ENCODE assay signal across 1 cellular context in the genomic region with DNA sequence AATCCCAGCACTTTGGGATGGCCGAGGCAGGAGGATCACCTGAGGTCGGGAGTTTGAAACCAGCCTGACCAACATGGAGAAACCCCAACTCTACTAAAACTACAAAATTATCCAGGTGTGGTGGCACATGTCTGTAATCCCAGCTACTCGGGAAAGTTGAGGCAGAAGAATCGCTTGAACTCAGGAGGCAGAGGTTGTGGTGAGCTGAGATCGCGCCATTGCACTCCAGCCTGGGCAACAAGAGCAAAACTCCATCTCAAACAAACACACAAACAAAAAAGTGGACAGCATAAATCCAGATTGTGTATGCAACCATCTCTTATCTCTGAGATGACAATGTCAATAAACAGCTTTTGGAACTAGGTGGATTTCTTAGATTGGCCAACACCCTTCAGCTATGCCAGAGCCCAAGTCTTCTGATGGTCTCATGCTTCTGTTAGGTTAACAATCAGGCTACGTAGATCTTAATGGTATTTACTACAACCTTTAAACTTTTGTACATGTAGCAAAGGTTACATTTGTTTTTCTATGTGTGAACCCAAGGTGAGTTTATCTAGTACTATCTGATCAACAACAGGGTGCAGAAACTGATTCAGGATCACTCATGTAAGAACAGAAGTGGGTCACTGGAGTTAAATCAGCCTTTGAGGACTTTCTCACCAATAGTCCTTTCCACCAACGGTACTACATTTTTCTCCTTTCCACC.
TF ChIP-seq lines count a peak whose summit lies in the region.

No MANE protein-coding gene starts in this region.

TF ChIP-seq in HepG2, 621 proteins besides CTCF, POLR2A, EP300 and RAD21 (continued from another document and continues in another):
- TF ChIP-seq, protein P1, sequence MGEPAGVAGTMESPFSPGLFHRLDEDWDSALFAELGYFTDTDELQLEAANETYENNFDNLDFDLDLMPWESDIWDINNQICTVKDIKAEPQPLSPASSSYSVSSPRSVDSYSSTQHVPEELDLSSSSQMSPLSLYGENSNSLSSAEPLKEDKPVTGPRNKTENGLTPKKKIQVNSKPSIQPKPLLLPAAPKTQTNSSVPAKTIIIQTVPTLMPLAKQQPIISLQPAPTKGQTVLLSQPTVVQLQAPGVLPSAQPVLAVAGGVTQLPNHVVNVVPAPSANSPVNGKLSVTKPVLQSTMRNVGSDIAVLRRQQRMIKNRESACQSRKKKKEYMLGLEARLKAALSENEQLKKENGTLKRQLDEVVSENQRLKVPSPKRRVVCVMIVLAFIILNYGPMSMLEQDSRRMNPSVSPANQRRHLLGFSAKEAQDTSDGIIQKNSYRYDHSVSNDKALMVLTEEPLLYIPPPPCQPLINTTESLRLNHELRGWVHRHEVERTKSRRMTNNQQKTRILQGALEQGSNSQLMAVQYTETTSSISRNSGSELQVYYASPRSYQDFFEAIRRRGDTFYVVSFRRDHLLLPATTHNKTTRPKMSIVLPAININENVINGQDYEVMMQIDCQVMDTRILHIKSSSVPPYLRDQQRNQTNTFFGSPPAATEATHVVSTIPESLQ (CRISPR knock-in tag; conservative IDR thresholded peaks at IDR 0.05): no peak
- TF ChIP-seq, protein P2, sequence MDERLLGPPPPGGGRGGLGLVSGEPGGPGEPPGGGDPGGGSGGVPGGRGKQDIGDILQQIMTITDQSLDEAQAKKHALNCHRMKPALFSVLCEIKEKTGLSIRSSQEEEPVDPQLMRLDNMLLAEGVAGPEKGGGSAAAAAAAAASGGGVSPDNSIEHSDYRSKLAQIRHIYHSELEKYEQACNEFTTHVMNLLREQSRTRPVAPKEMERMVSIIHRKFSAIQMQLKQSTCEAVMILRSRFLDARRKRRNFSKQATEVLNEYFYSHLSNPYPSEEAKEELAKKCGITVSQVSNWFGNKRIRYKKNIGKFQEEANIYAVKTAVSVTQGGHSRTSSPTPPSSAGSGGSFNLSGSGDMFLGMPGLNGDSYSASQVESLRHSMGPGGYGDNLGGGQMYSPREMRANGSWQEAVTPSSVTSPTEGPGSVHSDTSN (CRISPR knock-in tag; IDR thresholded peaks at IDR 0.05): no peak
- TF ChIP-seq NR1H2 (CRISPR knock-in tag; IDR thresholded peaks at IDR 0.05; ENCODE audit: borderline replicate concordance, low read depth) (no peak), ZNF207 (IDR thresholded peaks at IDR 0.05; ENCODE audit: borderline replicate concordance) (no peak), ZNF674 (CRISPR knock-in tag; IDR thresholded peaks at IDR 0.05; ENCODE audit: low read depth) (no peak), RBAK (CRISPR knock-in tag; IDR thresholded peaks at IDR 0.05) (no peak), TAF15 (IDR thresholded peaks at IDR 0.05; ENCODE audit: low read depth, low read length, poor library complexity, severe bottlenecking) (no peak), ZNF282 (IDR thresholded peaks at IDR 0.05; ENCODE audit: partially characterized antibody) (no peak), GATAD1 (CRISPR knock-in tag; IDR thresholded peaks at IDR 0.05) (no peak), PCBP2 (optimal IDR thresholded peaks at IDR 0.05; ENCODE audit: low read depth, low read length, poor library complexity, severe bottlenecking) (no peak), MTA3 (CRISPR knock-in tag; IDR thresholded peaks at IDR 0.05) (no peak), NFE2 (CRISPR knock-in tag; IDR thresholded peaks at IDR 0.05) (no peak), SOX13 (IDR thresholded peaks at IDR 0.05) (no peak; the same call in 1 of the 2 replicates), SOX13 (CRISPR knock-in tag; conservative IDR thresholded peaks at IDR 0.05 in 1 of 2, IDR thresholded peaks at IDR 0.05 in 1 of 2) (peak in 1 of 2 experiments; percentile 79; a peak in 1 of 4 replicates), KLF16 (CRISPR knock-in tag; IDR thresholded peaks at IDR 0.05) (no peak), CENPT (CRISPR knock-in tag; IDR thresholded peaks at IDR 0.05; ENCODE audit: low read depth) (no peak), MIER3 (CRISPR knock-in tag; IDR thresholded peaks at IDR 0.05; ENCODE audit: borderline replicate concordance) (peak; percentile 74; the same call in 1 of the 2 replicates), ESRRA (CRISPR knock-in tag; IDR thresholded peaks at IDR 0.05; ENCODE audit: low read depth) (0 out of 2 replicates have a peak, but pooled peaks have one; percentile 32), ZNF878 (CRISPR knock-in tag; IDR thresholded peaks at IDR 0.05) (0 out of 2 replicates have a peak, but pooled peaks have one; percentile 60), SIX1 (CRISPR knock-in tag; IDR thresholded peaks at IDR 0.05; ENCODE audit: borderline replicate concordance) (no peak), ZNF841 (CRISPR knock-in tag; IDR thresholded peaks at IDR 0.05; ENCODE audit: borderline replicate concordance) (no peak), CENPX (CRISPR knock-in tag; IDR thresholded peaks at IDR 0.05) (no peak), ZFX (CRISPR knock-in tag; IDR thresholded peaks at IDR 0.05; ENCODE audit: low read depth) (no peak), ZBTB7B (CRISPR knock-in tag; IDR thresholded peaks at IDR 0.05) (0 out of 2 replicates have a peak, but pooled peaks have one; percentile 25)
- TF ChIP-seq, protein P3, sequence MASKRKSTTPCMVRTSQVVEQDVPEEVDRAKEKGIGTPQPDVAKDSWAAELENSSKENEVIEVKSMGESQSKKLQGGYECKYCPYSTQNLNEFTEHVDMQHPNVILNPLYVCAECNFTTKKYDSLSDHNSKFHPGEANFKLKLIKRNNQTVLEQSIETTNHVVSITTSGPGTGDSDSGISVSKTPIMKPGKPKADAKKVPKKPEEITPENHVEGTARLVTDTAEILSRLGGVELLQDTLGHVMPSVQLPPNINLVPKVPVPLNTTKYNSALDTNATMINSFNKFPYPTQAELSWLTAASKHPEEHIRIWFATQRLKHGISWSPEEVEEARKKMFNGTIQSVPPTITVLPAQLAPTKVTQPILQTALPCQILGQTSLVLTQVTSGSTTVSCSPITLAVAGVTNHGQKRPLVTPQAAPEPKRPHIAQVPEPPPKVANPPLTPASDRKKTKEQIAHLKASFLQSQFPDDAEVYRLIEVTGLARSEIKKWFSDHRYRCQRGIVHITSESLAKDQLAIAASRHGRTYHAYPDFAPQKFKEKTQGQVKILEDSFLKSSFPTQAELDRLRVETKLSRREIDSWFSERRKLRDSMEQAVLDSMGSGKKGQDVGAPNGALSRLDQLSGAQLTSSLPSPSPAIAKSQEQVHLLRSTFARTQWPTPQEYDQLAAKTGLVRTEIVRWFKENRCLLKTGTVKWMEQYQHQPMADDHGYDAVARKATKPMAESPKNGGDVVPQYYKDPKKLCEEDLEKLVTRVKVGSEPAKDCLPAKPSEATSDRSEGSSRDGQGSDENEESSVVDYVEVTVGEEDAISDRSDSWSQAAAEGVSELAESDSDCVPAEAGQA (IDR thresholded peaks at IDR 0.05; ENCODE audit: low read depth): no peak
- TF ChIP-seq, protein P3 (CRISPR knock-in tag; IDR thresholded peaks at IDR 0.05; ENCODE audit: borderline replicate concordance): no peak
- TF ChIP-seq, protein P4, sequence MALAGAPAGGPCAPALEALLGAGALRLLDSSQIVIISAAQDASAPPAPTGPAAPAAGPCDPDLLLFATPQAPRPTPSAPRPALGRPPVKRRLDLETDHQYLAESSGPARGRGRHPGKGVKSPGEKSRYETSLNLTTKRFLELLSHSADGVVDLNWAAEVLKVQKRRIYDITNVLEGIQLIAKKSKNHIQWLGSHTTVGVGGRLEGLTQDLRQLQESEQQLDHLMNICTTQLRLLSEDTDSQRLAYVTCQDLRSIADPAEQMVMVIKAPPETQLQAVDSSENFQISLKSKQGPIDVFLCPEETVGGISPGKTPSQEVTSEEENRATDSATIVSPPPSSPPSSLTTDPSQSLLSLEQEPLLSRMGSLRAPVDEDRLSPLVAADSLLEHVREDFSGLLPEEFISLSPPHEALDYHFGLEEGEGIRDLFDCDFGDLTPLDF (CRISPR knock-in tag; IDR thresholded peaks at IDR 0.05): no peak
- TF ChIP-seq, protein P5, sequence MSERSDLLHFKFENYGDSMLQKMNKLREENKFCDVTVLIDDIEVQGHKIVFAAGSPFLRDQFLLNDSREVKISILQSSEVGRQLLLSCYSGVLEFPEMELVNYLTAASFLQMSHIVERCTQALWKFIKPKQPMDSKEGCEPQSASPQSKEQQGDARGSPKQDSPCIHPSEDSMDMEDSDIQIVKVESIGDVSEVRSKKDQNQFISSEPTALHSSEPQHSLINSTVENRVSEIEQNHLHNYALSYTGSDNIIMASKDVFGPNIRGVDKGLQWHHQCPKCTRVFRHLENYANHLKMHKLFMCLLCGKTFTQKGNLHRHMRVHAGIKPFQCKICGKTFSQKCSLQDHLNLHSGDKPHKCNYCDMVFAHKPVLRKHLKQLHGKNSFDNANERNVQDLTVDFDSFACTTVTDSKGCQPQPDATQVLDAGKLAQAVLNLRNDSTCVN (CRISPR knock-in tag; IDR thresholded peaks at IDR 0.05; ENCODE audit: borderline replicate concordance): no peak
- TF ChIP-seq, protein P6, sequence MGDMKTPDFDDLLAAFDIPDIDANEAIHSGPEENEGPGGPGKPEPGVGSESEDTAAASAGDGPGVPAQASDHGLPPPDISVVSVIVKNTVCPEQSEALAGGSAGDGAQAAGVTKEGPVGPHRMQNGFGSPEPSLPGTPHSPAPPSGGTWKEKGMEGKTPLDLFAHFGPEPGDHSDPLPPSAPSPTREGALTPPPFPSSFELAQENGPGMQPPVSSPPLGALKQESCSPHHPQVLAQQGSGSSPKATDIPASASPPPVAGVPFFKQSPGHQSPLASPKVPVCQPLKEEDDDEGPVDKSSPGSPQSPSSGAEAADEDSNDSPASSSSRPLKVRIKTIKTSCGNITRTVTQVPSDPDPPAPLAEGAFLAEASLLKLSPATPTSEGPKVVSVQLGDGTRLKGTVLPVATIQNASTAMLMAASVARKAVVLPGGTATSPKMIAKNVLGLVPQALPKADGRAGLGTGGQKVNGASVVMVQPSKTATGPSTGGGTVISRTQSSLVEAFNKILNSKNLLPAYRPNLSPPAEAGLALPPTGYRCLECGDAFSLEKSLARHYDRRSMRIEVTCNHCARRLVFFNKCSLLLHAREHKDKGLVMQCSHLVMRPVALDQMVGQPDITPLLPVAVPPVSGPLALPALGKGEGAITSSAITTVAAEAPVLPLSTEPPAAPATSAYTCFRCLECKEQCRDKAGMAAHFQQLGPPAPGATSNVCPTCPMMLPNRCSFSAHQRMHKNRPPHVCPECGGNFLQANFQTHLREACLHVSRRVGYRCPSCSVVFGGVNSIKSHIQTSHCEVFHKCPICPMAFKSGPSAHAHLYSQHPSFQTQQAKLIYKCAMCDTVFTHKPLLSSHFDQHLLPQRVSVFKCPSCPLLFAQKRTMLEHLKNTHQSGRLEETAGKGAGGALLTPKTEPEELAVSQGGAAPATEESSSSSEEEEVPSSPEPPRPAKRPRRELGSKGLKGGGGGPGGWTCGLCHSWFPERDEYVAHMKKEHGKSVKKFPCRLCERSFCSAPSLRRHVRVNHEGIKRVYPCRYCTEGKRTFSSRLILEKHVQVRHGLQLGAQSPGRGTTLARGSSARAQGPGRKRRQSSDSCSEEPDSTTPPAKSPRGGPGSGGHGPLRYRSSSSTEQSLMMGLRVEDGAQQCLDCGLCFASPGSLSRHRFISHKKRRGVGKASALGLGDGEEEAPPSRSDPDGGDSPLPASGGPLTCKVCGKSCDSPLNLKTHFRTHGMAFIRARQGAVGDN (CRISPR knock-in tag; IDR thresholded peaks at IDR 0.05): peak; percentile 32
- TF ChIP-seq, protein P7, sequence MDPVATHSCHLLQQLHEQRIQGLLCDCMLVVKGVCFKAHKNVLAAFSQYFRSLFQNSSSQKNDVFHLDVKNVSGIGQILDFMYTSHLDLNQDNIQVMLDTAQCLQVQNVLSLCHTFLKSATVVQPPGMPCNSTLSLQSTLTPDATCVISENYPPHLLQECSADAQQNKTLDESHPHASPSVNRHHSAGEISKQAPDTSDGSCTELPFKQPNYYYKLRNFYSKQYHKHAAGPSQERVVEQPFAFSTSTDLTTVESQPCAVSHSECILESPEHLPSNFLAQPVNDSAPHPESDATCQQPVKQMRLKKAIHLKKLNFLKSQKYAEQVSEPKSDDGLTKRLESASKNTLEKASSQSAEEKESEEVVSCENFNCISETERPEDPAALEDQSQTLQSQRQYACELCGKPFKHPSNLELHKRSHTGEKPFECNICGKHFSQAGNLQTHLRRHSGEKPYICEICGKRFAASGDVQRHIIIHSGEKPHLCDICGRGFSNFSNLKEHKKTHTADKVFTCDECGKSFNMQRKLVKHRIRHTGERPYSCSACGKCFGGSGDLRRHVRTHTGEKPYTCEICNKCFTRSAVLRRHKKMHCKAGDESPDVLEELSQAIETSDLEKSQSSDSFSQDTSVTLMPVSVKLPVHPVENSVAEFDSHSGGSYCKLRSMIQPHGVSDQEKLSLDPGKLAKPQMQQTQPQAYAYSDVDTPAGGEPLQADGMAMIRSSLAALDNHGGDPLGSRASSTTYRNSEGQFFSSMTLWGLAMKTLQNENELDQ (CRISPR knock-in tag; IDR thresholded peaks at IDR 0.05; ENCODE audit: borderline replicate concordance): no peak
- TF ChIP-seq, protein P8, sequence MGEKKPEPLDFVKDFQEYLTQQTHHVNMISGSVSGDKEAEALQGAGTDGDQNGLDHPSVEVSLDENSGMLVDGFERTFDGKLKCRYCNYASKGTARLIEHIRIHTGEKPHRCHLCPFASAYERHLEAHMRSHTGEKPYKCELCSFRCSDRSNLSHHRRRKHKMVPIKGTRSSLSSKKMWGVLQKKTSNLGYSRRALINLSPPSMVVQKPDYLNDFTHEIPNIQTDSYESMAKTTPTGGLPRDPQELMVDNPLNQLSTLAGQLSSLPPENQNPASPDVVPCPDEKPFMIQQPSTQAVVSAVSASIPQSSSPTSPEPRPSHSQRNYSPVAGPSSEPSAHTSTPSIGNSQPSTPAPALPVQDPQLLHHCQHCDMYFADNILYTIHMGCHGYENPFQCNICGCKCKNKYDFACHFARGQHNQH (CRISPR knock-in tag; IDR thresholded peaks at IDR 0.05): peak; percentile 74; the same call in 1 of the 2 replicates
- TF ChIP-seq, protein P9, sequence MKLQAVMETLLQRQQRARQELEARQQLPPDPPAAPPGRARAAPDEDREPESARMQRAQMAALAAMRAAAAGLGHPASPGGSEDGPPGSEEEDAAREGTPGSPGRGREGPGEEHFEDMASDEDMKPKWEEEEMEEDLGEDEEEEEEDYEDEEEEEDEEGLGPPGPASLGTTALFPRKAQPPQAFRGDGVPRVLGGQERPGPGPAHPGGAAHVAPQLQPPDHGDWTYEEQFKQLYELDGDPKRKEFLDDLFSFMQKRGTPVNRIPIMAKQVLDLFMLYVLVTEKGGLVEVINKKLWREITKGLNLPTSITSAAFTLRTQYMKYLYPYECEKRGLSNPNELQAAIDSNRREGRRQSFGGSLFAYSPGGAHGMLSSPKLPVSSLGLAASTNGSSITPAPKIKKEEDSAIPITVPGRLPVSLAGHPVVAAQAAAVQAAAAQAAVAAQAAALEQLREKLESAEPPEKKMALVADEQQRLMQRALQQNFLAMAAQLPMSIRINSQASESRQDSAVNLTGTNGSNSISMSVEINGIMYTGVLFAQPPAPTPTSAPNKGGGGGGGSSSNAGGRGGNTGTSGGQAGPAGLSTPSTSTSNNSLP (IDR thresholded peaks at IDR 0.05; ENCODE audit: low read depth, low read length): peak; percentile 78; the same call in 1 of the 2 replicates
